ENCODE assay signal across 8 cellular contexts in the genomic region with DNA sequence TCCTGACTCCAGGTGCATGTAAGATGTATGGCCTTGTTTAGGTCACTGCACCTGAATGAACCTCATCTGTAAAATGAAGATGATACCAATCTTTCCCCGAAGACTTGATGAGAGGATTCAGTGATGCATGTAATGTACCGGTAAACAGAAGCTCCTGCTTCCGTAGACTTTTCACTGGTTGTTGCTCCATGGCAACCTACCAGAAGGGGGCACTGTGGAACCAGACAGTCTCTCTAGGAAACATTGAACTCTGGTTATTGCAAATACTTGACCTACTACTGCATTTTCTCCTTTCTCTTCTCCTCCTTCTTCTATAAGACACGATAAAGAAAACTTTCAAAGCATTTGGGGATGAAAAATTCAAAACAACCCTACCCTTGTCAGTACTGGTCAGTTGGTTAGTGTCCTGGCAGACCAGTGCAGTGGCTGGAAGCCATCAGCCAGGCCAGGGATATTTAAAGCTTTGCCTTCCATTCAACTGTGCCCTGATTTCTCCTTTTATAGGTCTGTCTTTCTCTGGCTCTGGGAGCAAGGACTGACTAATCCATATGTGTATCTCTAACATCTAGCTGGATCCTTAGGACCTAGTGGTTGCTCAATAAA.
A peak's percentile ranks its signal among the peaks of the same experiment; 100 is the strongest.
DNase-seq lines count a peak whose midpoint lies in the region; ATAC-seq and TF ChIP-seq lines count a peak whose summit lies in the region.

No MANE protein-coding gene starts in this region.

- no peaks in the 10 kb centered on the region for H3K27me3 ChIP-seq in Peyer's patch

- H3K27me3 Mint-ChIP-seq in activated T-cell treated with anti-CD3 and anti-CD28 coated beads, Interleukin-2, amount 50 U/mL, for 4 hours (ENCODE audit: low read depth) = no peaks in the 10 kb centered on the region

- no peaks in the 10 kb centered on the region for H3K4me1 ChIP-seq in Peyer's patch

- H3K36me3 Mint-ChIP-seq in activated T-cell treated with anti-CD3 and anti-CD28 coated beads, Interleukin-2, amount 50 U/mL, for 4 hours (ENCODE audit: insufficient read depth) = no peaks in the 10 kb centered on the region

- H3K27ac ChIP-seq in Peyer's patch = no peak overlapping the region

- H3K4me3 Mint-ChIP-seq in activated T-cell treated with anti-CD3 and anti-CD28 coated beads, Interleukin-2, amount 50 U/mL, for 4 hours = no peak overlapping the region

- H3K9me3 Mint-ChIP-seq in activated T-cell treated with anti-CD3 and anti-CD28 coated beads, Interleukin-2, amount 50 U/mL, for 4 hours = peaks cover 10% of the 10 kb centered on the region

- peak; percentile 78 for TF ChIP-seq CTCF in HFF-Myc (IDR thresholded peaks at IDR 0.05; ENCODE audit: low read depth, low read length, missing control alignments)
- peak in 4 of 6 experiments; percentile 23 to 39 (median 28) for TF ChIP-seq CTCF in Peyer's patch (IDR thresholded peaks at IDR 0.05)
- TF ChIP-seq CTCF in foreskin fibroblast (IDR thresholded peaks at IDR 0.05; ENCODE audit: low read depth, low read length) = peak; percentile 89

- H3K4me3 ChIP-seq in HFF-Myc (replicated peaks; ENCODE audit: low read depth, low read length) (no peak overlapping the region), Peyer's patch (no peak overlapping the region), foreskin fibroblast (ENCODE audit: low read depth in 1 of 2, low read length in 2 of 2) (no peak overlapping the region)

- H3K9me3 ChIP-seq in Peyer's patch = no peaks in the 10 kb centered on the region

- ATAC-seq in HG02571 (IDR thresholded peaks at IDR 0.05; ENCODE audit: unreplicated experiment) = no peak
- ATAC-seq in activated T-cell treated with anti-CD3 and anti-CD28 coated beads, Interleukin-2, amount 50 U/mL, for 4 hours = no peak

- H3K4me1 Mint-ChIP-seq in activated T-cell treated with anti-CD3 and anti-CD28 coated beads, Interleukin-2, amount 50 U/mL, for 4 hours (ENCODE audit: low read depth) = no peaks in the 10 kb centered on the region

- peak; percentile 1 for DNase-seq in Daoy (ENCODE audit: low read depth)
- DNase-seq in HFF-Myc (ENCODE audit: extremely low read depth, low read depth) = peak; percentile 19
- no peak for DNase-seq in Peyer's patch
- peak; percentile 40 to 79 for DNase-seq in foreskin fibroblast
- peak; percentile 42 for DNase-seq in stimulated activated CD8-positive, alpha-beta memory T cell treated with anti-CD3 and anti-CD28 coated beads, Interleukin-4, amount 100 ng/mL, for 48 hours
- DNase-seq in NCI-H2196 (lab: John Stamatoyannopoulos, UW; ENCODE audit: unreplicated experiment) = no peak
- no peak for DNase-seq in activated T-cell treated with anti-CD3 and anti-CD28 coated beads, Interleukin-2, amount 50 U/mL, for 4 hours

- H3K36me3 ChIP-seq in Peyer's patch = no peaks in the 10 kb centered on the region

- no peak for TF ChIP-seq POLR2A in Peyer's patch (IDR thresholded peaks at IDR 0.05)

Comparison
In these comparisons a context has a peak if more than half of its experiments do, and no peak if none do; other contexts are left out.
1. DNase-seq: peak in Daoy (single experiment), HFF-Myc (single experiment), foreskin fibroblast (2 of 2) and stimulated activated CD8-positive, alpha-beta memory T cell treated with anti-CD3 and anti-CD28 coated beads, Interleukin-4, amount 100 ng/mL, for 48 hours (single experiment); none in Peyer's patch (0 of 3), NCI-H2196 (single experiment) and activated T-cell treated with anti-CD3 and anti-CD28 coated beads, Interleukin-2, amount 50 U/mL, for 4 hours (single experiment).
2. CTCF ChIP-seq: peak in every context shown above with its lines; median percentile 89 in foreskin fibroblast; 78 in HFF-Myc; 28 in Peyer's patch.